In genomic region chr10:88787463-88787862, GRCh38 we compare ENCODE assay signal across 38 cellular contexts. TPM values are rescaled to one million over a fixed set of nuclear protein-coding genes. Genes with fewer than 3 reads are reported as not detected.
"Had no signal": no experiment of that assay in that cellular context is flagged by ENCODE, and none has a peak within 500 bp of the region (broad histone marks: within the 10 kb centered on the region; RNA-seq: fewer than 3 reads in every experiment).

No MANE protein-coding gene starts in this region.

- H3K27me3 ChIP-seq: MG63 had no signal

- H3K4me3 ChIP-seq: MG63 had no signal

- DNase-seq: Karpas-422, Kasumi-1, MG63, MM.1S, MV-4-11, NCI-H1048, NCI-H1092, NCI-H1092 treated with DMSO at 0.1 percent for 48 hours, NCI-H1105, NCI-H1105 treated with DMSO at 0.1 percent for 48 hours, NCI-H1417, NCI-H1417 treated with DMSO at 0.1 percent for 48 hours, NCI-H1436, NCI-H1436 treated with DMSO at 0.1 percent for 48 hours, NCI-H146, NCI-H1694, NCI-H1694 treated with DMSO at 0.1 percent for 48 hours, NCI-H187, NCI-H187 treated with DMSO at 0.1 percent for 48 hours, NCI-H1930, NCI-H2029, NCI-H2029 treated with DMSO at 0.1 percent for 48 hours, NCI-H2081, NCI-H2081 treated with DMSO at 0.1 percent for 48 hours, NCI-H2107, NCI-H2171, NCI-H2171 treated with DMSO at 0.1 percent for 48 hours, NCI-H2227 treated with DMSO at 0.1 percent for 48 hours, NCI-H226, NCI-H345, NCI-H446, NCI-H446 treated with DMSO at 0.1 percent for 48 hours, NCI-H510A, NCI-H510A treated with DMSO at 0.1 percent for 48 hours had no signal

- H3K36me3 ChIP-seq: MG63 had no signal

- H3K9me3 ChIP-seq: MG63 had no signal

RNA-seq across cellular contexts. Expression of gene LIPM, which starts 15.1 kb away (rescaled TPM):
- total RNA-seq: LHCN-M2, M059J, MCF 10A, NCI-H460 had no signal

RNA-seq across cellular contexts. Expression of gene LIPN, which starts 27.6 kb away (rescaled TPM):
- total RNA-seq: LHCN-M2, M059J, MCF 10A, NCI-H460 had no signal
